ENCODE assay signal across 1 cellular context in genomic region chr5:154842689-154843530, GRCh38.
TF ChIP-seq lines count a peak whose summit lies in the region.

No MANE protein-coding gene starts in this region.

TF ChIP-seq in HepG2, 621 proteins besides CTCF, POLR2A, EP300 and RAD21 (continued from another document and continues in another):
- no peak; the same call in 1 of the 2 replicates for TF ChIP-seq ZBTB34 (CRISPR knock-in tag; IDR thresholded peaks at IDR 0.05)
- TF ChIP-seq ZNF883 (CRISPR knock-in tag; IDR thresholded peaks at IDR 0.05; ENCODE audit: not compliant biosample characterization), result no peak
- TF ChIP-seq ZNF335 (CRISPR knock-in tag; IDR thresholded peaks at IDR 0.05), result no peak
- TF ChIP-seq CHD4 (IDR thresholded peaks at IDR 0.05; ENCODE audit: borderline replicate concordance, low read length), result no peak
- TF ChIP-seq RARA (CRISPR knock-in tag; IDR thresholded peaks at IDR 0.05), result peak; percentile 95
- TF ChIP-seq REL (CRISPR knock-in tag; conservative IDR thresholded peaks at IDR 0.05), result no peak
- TF ChIP-seq CERS6 (CRISPR knock-in tag; IDR thresholded peaks at IDR 0.05), result no peak
- TF ChIP-seq KAT8 (CRISPR knock-in tag; IDR thresholded peaks at IDR 0.05), result peak; percentile 48; the same call in 1 of the 2 replicates
- TF ChIP-seq ZNF280B (CRISPR knock-in tag; IDR thresholded peaks at IDR 0.05; ENCODE audit: borderline replicate concordance), result no peak
- TF ChIP-seq HNF1B (CRISPR knock-in tag; IDR thresholded peaks at IDR 0.05), result peak; percentile 57; the same call in 1 of the 2 replicates
- TF ChIP-seq ZFYVE20 (CRISPR knock-in tag; IDR thresholded peaks at IDR 0.05; ENCODE audit: borderline replicate concordance, low read depth), result no peak
- 0 out of 2 replicates have a peak, but pooled peaks have one; percentile 38 for TF ChIP-seq ZBTB37 (CRISPR knock-in tag; IDR thresholded peaks at IDR 0.05)
- no peak for TF ChIP-seq ZNF17 (CRISPR knock-in tag; IDR thresholded peaks at IDR 0.05)
- TF ChIP-seq ZNF780A (CRISPR knock-in tag; IDR thresholded peaks at IDR 0.05), result no peak
- TF ChIP-seq TCF7 (IDR thresholded peaks at IDR 0.05; ENCODE audit: low read depth), result peak; percentile 91
- no peak for TF ChIP-seq ZBTB7A (CRISPR knock-in tag; IDR thresholded peaks at IDR 0.05)
- 0 out of 2 replicates have a peak, but pooled peaks have one; percentile 49 for TF ChIP-seq ETV6 (CRISPR knock-in tag; conservative IDR thresholded peaks at IDR 0.05)
- peak; percentile 83; the same call in 1 of the 2 replicates for TF ChIP-seq SALL1 (CRISPR knock-in tag; IDR thresholded peaks at IDR 0.05)
- TF ChIP-seq ZZZ3 (CRISPR knock-in tag; IDR thresholded peaks at IDR 0.05; ENCODE audit: borderline replicate concordance), result no peak
- no peak for TF ChIP-seq KMT2B (CRISPR knock-in tag; IDR thresholded peaks at IDR 0.05)
- no peak for TF ChIP-seq ZNF44 (CRISPR knock-in tag; IDR thresholded peaks at IDR 0.05)
- TF ChIP-seq CREM (IDR thresholded peaks at IDR 0.05), result peak; percentile 90
- TF ChIP-seq CREM (CRISPR knock-in tag; IDR thresholded peaks at IDR 0.05), result no peak
- no peak for TF ChIP-seq ZBTB10 (CRISPR knock-in tag; IDR thresholded peaks at IDR 0.05; ENCODE audit: borderline replicate concordance)
- peak; percentile 59; the same call in 1 of the 2 replicates for TF ChIP-seq AKAP8 (CRISPR knock-in tag; IDR thresholded peaks at IDR 0.05)
- TF ChIP-seq CHCHD3 (CRISPR knock-in tag; IDR thresholded peaks at IDR 0.05), result no peak
- peak; percentile 49; the same call in 1 of the 2 replicates for TF ChIP-seq ZNF788 (CRISPR knock-in tag; IDR thresholded peaks at IDR 0.05; ENCODE audit: borderline replicate concordance)
- no peak for TF ChIP-seq SP140L (CRISPR knock-in tag; IDR thresholded peaks at IDR 0.05; ENCODE audit: borderline replicate concordance)
- TF ChIP-seq ZNF136 (CRISPR knock-in tag; IDR thresholded peaks at IDR 0.05; ENCODE audit: low read depth), result no peak
- TF ChIP-seq USF2 (IDR thresholded peaks at IDR 0.05; ENCODE audit: low read depth, low read length), result no peak
- no peak for TF ChIP-seq USF2 (CRISPR knock-in tag; IDR thresholded peaks at IDR 0.05; ENCODE audit: borderline replicate concordance)
- no peak for TF ChIP-seq CREB1 (IDR thresholded peaks at IDR 0.05)
- peak; percentile 57; the same call in 1 of the 2 replicates for TF ChIP-seq CREB1 (CRISPR knock-in tag; IDR thresholded peaks at IDR 0.05)
- no peak for TF ChIP-seq HMGXB3 (CRISPR knock-in tag; IDR thresholded peaks at IDR 0.05; ENCODE audit: borderline replicate concordance)
- TF ChIP-seq NONO (IDR thresholded peaks at IDR 0.05), result no peak
- 0 out of 2 replicates have a peak, but pooled peaks have one; percentile 50 for TF ChIP-seq NONO (CRISPR knock-in tag; conservative IDR thresholded peaks at IDR 0.05)
- no peak for TF ChIP-seq PHB2 (IDR thresholded peaks at IDR 0.05; ENCODE audit: partially characterized antibody)
- TF ChIP-seq HBP1 (CRISPR knock-in tag; IDR thresholded peaks at IDR 0.05; ENCODE audit: low read depth), result no peak
- TF ChIP-seq ZNF709 (CRISPR knock-in tag; IDR thresholded peaks at IDR 0.05), result no peak
- no peak for TF ChIP-seq CENPBD1 (CRISPR knock-in tag; IDR thresholded peaks at IDR 0.05; ENCODE audit: borderline replicate concordance, low read depth)
- TF ChIP-seq STAT5B (CRISPR knock-in tag; IDR thresholded peaks at IDR 0.05), result 0 out of 2 replicates have a peak, but pooled peaks have one; percentile 69
- TF ChIP-seq SIX4 (CRISPR knock-in tag; IDR thresholded peaks at IDR 0.05), result no peak
- TF ChIP-seq MAFK (conservative IDR thresholded peaks at IDR 0.05 in 1 of 2, IDR thresholded peaks at IDR 0.05 in 1 of 2; ENCODE audit: low read length in 2 of 2), result peak; percentile 96
- TF ChIP-seq ZBTB14 (CRISPR knock-in tag; IDR thresholded peaks at IDR 0.05), result no peak
- TF ChIP-seq ZNF737 (CRISPR knock-in tag; IDR thresholded peaks at IDR 0.05; ENCODE audit: borderline replicate concordance), result no peak
